11 cellular contexts compared by ENCODE assay signal in the genomic region with DNA sequence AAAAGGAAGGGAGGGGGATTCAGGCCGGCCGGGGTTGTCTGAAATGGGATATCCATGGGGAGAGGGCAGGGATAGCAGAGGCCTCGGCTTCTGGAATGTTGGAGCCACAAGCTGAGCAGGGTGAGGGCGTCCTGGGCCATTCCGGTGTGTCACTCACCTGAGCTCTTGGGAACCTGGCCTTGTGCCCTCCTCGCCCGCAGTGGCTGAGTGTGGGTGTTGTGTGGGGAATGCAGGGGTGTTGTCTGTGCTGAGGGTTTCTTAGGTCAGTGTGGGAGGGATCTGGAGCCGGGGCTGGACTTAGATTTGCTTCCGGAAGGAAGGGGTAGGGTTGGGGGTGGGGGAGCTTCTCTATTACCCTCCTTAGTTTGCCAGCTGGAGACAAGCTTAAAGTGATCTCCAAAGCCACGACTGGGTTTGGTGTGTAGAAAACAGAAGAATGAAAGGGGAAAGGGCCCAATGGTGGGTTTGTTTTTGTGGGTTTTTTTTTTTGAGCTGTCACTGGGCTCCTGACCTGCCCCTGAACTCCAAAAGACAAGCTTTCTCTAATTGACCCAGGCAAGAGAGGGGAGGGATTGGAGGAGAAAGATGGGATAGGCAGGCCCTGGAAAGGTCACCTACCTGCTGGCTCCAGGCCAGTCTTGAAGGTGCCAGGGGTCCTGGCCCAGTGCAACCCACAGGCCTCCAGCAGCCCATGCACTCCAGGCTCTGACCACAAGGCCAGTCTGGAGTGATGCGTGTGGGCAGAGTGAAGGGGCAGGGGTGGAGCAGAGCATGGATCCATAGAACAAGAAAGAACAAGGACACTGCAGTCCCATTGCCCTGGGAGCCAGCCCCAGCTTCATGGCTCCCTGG. TPM values are rescaled to one million over a fixed set of nuclear protein-coding genes. Genes with fewer than 3 reads are reported as not detected.
DNase-seq lines count a peak whose midpoint lies in the region; ATAC-seq and TF ChIP-seq lines count a peak whose summit lies in the region.
"Had no signal": no experiment of that assay in that cellular context is flagged by ENCODE, and none has a peak within 500 bp of the region (broad histone marks: within the 10 kb centered on the region; RNA-seq: fewer than 3 reads in every experiment).

A gene (minus strand): TSS at position 211 of the 852 bp plus-strand sequence. CDS start 1,120 bp downstream, outside the sequence.

- DNase-seq in CMK (ENCODE audit: low read depth) (peak; percentile 73), Peyer's patch (peak in 2 of 3 donors; percentile 87 to 90), heart left ventricle (no peak), neural crest cell (ENCODE audit: low read depth, low spot score) (no peak), vagina (ENCODE audit: extremely low spot score in 2 of 2) (no peak), SJCRH30 (no peak), NAMALWA (ENCODE audit: low spot score) (no peak)
- no peak for DNase-seq in activated CD4-positive, alpha-beta T cell treated with anti-CD3 and anti-CD28 coated beads, Interleukin-2, amount 50 U/mL, for 1 hour
- DNase-seq: CD8-positive, alpha-beta T cell; foreskin melanocyte had no signal

- H3K27me3 ChIP-seq in Peyer's patch (no peaks in the 10 kb centered on the region), heart left ventricle (peaks cover 0 to 7% (median 0%) of the 10 kb centered on the region in 9 donors), vagina (no peaks in the 10 kb centered on the region), SJCRH30 (no peaks in the 10 kb centered on the region)

- H3K9me3 ChIP-seq in Peyer's patch, result no peaks in the 10 kb centered on the region
- H3K9me3 ChIP-seq in heart left ventricle, result no peaks in the 10 kb centered on the region
- H3K9me3 ChIP-seq in vagina, result no peaks in the 10 kb centered on the region
- H3K9me3 ChIP-seq in SJCRH30 (replicated peaks), result no peaks in the 10 kb centered on the region

- H3K9me3 Mint-ChIP-seq in neural crest cell, result no peaks in the 10 kb centered on the region
- H3K9me3 Mint-ChIP-seq: CD8-positive, alpha-beta T cell had no signal

- intact Hi-C loops in heart left ventricle (cut with DNase I) (no loop called here), vagina (cut with DNase I) (no loop called here)

- TF ChIP-seq CTCF in Peyer's patch (IDR thresholded peaks at IDR 0.05), result no peak
- TF ChIP-seq CTCF in heart left ventricle (IDR thresholded peaks at IDR 0.05), result no peak
- TF ChIP-seq CTCF in neural crest cell (conservative IDR thresholded peaks at IDR 0.05), result no peak
- no peak for TF ChIP-seq CTCF in vagina (IDR thresholded peaks at IDR 0.05)

- peak within 1 kb of the TSS in 3 of 4 donors; percentile 61 to 86 (median 79) for H3K27ac ChIP-seq in Peyer's patch
- no peak within 1 kb of the TSS for H3K27ac ChIP-seq in heart left ventricle
- no peak within 1 kb of the TSS for H3K27ac ChIP-seq in vagina
- H3K27ac ChIP-seq in SJCRH30, result no peak within 1 kb of the TSS

- H3K4me1 Mint-ChIP-seq in neural crest cell, result peaks cover 16% of the 10 kb centered on the region

- peak in 3 of 4 donors; percentile 44 to 58 (median 52) for ATAC-seq in heart left ventricle
- ATAC-seq: CD8-positive, alpha-beta T cell; Panc1 had no signal

- no peaks in the 10 kb centered on the region for H3K36me3 Mint-ChIP-seq in neural crest cell (ENCODE audit: low read depth)

- H3K27me3 Mint-ChIP-seq in neural crest cell (ENCODE audit: low read depth), result no peaks in the 10 kb centered on the region

- TF ChIP-seq POLR2A in Peyer's patch (IDR thresholded peaks at IDR 0.05) (peak in 1 of 2 donors; percentile 89), heart left ventricle (IDR thresholded peaks at IDR 0.05) (no peak), vagina (IDR thresholded peaks at IDR 0.05) (no peak)

- peaks cover 0 to 15% (median 0%) of the 10 kb centered on the region in 4 donors for H3K4me1 ChIP-seq in Peyer's patch
- peaks cover 0 to 19% (median 4%) of the 10 kb centered on the region in 12 donors for H3K4me1 ChIP-seq in heart left ventricle
- H3K4me1 ChIP-seq in vagina, result no peaks in the 10 kb centered on the region
- H3K4me1 ChIP-seq in SJCRH30, result no peaks in the 10 kb centered on the region

- peak within 1 kb of the TSS; percentile 34 for H3K4me3 Mint-ChIP-seq in neural crest cell
- H3K4me3 Mint-ChIP-seq: CD8-positive, alpha-beta T cell had no signal

- peaks cover 0 to 5% (median 0%) of the 10 kb centered on the region in 3 donors for H3K36me3 ChIP-seq in Peyer's patch
- H3K36me3 ChIP-seq in heart left ventricle, result peaks cover 0 to 8% (median 0%) of the 10 kb centered on the region in 9 donors
- no peaks in the 10 kb centered on the region for H3K36me3 ChIP-seq in vagina
- H3K36me3 ChIP-seq in SJCRH30, result no peaks in the 10 kb centered on the region

- peak within 1 kb of the TSS in 3 of 4 donors; percentile 2 to 50 (median 47) for H3K4me3 ChIP-seq in Peyer's patch
- peak within 1 kb of the TSS in 6 of 12 donors; percentile 18 to 38 (median 28) for H3K4me3 ChIP-seq in heart left ventricle
- no peak within 1 kb of the TSS for H3K4me3 ChIP-seq in vagina
- no peak within 1 kb of the TSS for H3K4me3 ChIP-seq in SJCRH30

- H3K27ac Mint-ChIP-seq in neural crest cell (ENCODE audit: unreplicated experiment), result peak within 1 kb of the TSS; percentile 84
- H3K27ac Mint-ChIP-seq: CD8-positive, alpha-beta T cell had no signal

- 13 to 28% (median 18%) methylated on average over 11 of the region's 11 CpGs for WGBS in heart left ventricle, 4 donors

RNA-seq across cellular contexts. Expression of the gene that starts here (rescaled TPM):
- 100 to 1,000 TPM in 3 of 4 donors, 10 to 100 TPM in 1; 26.4 to 241 (median 178) TPM for total RNA-seq in Peyer's patch
- total RNA-seq in heart left ventricle, result 1 to 10 TPM in 3 of 9 donors, under 1 TPM in 6; 0.39 to 2.4 (median 0.70) TPM
- polyA plus RNA-seq in heart left ventricle, result under 1 TPM; 0.37 to 0.80 TPM
- total RNA-seq in neural crest cell, result 0.23 TPM in 1 of 2 replicates, not detected in the other
- not detected for total RNA-seq in vagina
- total RNA-seq in SJCRH30 (2014; rRNA removed; shearing (Covaris generic)), result not detected in 2 replicates

Comparison
In these comparisons a context has a peak if more than half of its experiments do, and no peak if none do; other contexts are left out.
1. RNA of the gene that starts here (total RNA-seq): 26.4 to 241 TPM in Peyer's patch; 0.39 to 2.4 TPM in heart left ventricle, not detected in vagina (single experiment), 0.23 TPM in neural crest cell and not detected in SJCRH30; every median in the first group is over 4 times any median in the second.
2. DNase-seq: peak in CMK (single experiment) and Peyer's patch (2 of 3); none in heart left ventricle (0 of 5), neural crest cell (single experiment), activated CD4-positive, alpha-beta T cell treated with anti-CD3 and anti-CD28 coated beads, Interleukin-2, amount 50 U/mL, for 1 hour (single experiment), vagina (0 of 2), SJCRH30 (0 of 2) and NAMALWA (single experiment).
3. H3K27ac ChIP-seq: peak in Peyer's patch (3 of 4); none in heart left ventricle (0 of 12), vagina (single experiment) and SJCRH30 (single experiment).
4. H3K4me3 ChIP-seq: peak in Peyer's patch (3 of 4); none in vagina (0 of 2) and SJCRH30 (single experiment).